Comparison of ENCODE assay signal across 9 cellular contexts in the genomic region with DNA sequence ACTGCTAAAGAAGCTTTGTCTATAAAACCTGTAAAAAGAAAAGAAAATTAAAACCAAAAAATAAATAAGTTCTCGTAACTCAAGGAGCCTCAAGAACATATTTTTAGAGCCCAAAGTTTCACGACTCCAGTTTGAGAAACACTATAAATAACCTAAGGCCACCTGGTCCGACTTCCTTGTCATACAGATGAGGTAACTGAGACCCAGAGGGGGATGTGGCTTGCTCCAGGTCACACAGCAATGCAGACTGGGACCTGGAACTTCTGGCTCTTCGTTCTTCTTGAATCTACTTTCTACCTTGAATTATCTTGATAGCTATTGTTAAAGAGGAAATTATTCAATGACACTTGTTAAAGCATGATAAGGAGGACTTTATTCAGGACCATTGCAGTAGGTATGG.
"Had no signal": no experiment of that assay in that cellular context is flagged by ENCODE, and none has a peak within 500 bp of the region (broad histone marks: within the 10 kb centered on the region; RNA-seq: fewer than 3 reads in every experiment).

No MANE protein-coding gene starts in this region.

- H3K9ac ChIP-seq: GM23248 had no signal

- H3K4me3 ChIP-seq: GM23248, GM23338, HAP-1 had no signal

- DNase-seq: GM23248, GOT3, H7, H9, HCEC 1CT, HFFc6 had no signal

- ATAC-seq: GM23338, HCT116 had no signal

- H3K4me1 ChIP-seq: HAP-1 had no signal

- H3K9me3 ChIP-seq: HAP-1 had no signal

- H2AFZ ChIP-seq: GM23248, GM23338 had no signal

- H3K36me3 ChIP-seq: HAP-1 had no signal

- H3K4me2 ChIP-seq: GM23338 had no signal
